ENCODE assay signal across 8 cellular contexts in the genomic region with DNA sequence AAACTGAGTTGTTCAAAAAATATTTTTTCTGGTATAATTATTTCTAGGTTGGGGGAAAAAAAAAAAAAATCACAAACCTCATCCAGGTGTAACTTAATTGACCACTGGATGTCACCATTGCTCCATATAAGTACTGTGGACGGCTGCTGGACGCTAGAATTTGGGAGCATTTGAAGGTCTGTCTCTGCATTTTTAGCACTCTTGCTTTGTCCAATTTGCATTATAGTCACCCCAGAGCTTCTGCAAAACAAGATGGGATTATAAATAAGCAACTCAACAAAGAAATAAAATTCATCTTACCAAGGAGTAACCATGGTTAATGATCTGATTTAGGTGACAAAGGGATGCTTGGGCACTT.
DNase-seq lines count a peak whose midpoint lies in the region; ATAC-seq and TF ChIP-seq lines count a peak whose summit lies in the region.

No MANE protein-coding gene starts in this region.

- H3K36me3 ChIP-seq in HEK293 (ENCODE audit: control insufficient read depth in 2 of 2, insufficient read depth in 1 of 2, low read length in 2 of 2): no peaks in the 10 kb centered on the region

- peaks cover under 1% of the 10 kb centered on the region; the same call in 1 of the 2 replicates for H3K4me1 ChIP-seq in HEK293 (ENCODE audit: control insufficient read depth, insufficient read depth, low read length)

- CTCF ChIA-PET in HEK293 (lab: Yijun Ruan, JAX): interaction anchor here (0.6 to 6.8 kb wide), 43 partner anchors 9 to 1288 kb away, joined by 3 to 117 read pairs (median 5); no protein-coding TSS in a partner anchor

- ATAC-seq in HG03095 (IDR thresholded peaks at IDR 0.05; ENCODE audit: unreplicated experiment) (no peak), GM18517 (IDR thresholded peaks at IDR 0.05; ENCODE audit: unreplicated experiment) (no peak)

- H3K4me3 ChIP-seq in HEK293 (ENCODE audit: low read depth, low read length) (no peak overlapping the region), lower leg skin (ENCODE audit: low read depth, poor library complexity, severe bottlenecking) (no peak overlapping the region)

- TF ChIP-seq POLR2A in lower leg skin (IDR thresholded peaks at IDR 0.05): no peak

- no peak overlapping the region for H3K27ac ChIP-seq in HEK293 (ENCODE audit: extremely low read depth, low read depth, low read length)

- POLR2A ChIA-PET in HEK293 (lab: Yijun Ruan, JAX): no interaction called here

- 18 to 20% methylated on average over 2 of the region's 2 CpGs for WGBS in lower leg skin, 2 donors

- intact Hi-C loops in lower leg skin (cut with DNase I; ENCODE audit: low total_unique reads): no loop called here

- no peaks in the 10 kb centered on the region for H3K9me3 ChIP-seq in HEK293 (ENCODE audit: control insufficient read depth, insufficient read depth, low read depth, low read length)

- TF ChIP-seq CTCF in HEK293 (tag by site-specific recombination; IDR thresholded peaks at IDR 0.05): peak; percentile 50; the same call in 1 of the 2 replicates
- no peak for TF ChIP-seq CTCF in GM13976 (IDR thresholded peaks at IDR 0.05; ENCODE audit: borderline replicate concordance, control extremely low read depth, extremely low read depth, insufficient read depth, missing control alignments)
- TF ChIP-seq CTCF in lower leg skin (IDR thresholded peaks at IDR 0.05): no peak

- in situ Hi-C loops in SK-MEL-5 (cut with HindIII; ENCODE audit: low pct_unique_long_range_greater_than_20kb, low sequenced_read_pairs) (no loop called here), GM13976 (cut with MboI; ENCODE audit: low sequenced_read_pairs, unreplicated experiment) (no loop called here)

- DNase-seq in AG08396 (ENCODE audit: low spot score) (peak; percentile 35), SK-MEL-5 (ENCODE audit: low read depth, low spot score) (peak; percentile 33), iris pigment epithelial cell (ENCODE audit: low read depth) (peak; percentile 20), GM13976 (ENCODE audit: low spot score) (no peak), lower leg skin (ENCODE audit: low spot score in 2 of 2) (no peak)

TF ChIP-seq in HEK293, 187 proteins besides CTCF, POLR2A, EP300 and RAD21:
- TF ChIP-seq, protein P1, sequence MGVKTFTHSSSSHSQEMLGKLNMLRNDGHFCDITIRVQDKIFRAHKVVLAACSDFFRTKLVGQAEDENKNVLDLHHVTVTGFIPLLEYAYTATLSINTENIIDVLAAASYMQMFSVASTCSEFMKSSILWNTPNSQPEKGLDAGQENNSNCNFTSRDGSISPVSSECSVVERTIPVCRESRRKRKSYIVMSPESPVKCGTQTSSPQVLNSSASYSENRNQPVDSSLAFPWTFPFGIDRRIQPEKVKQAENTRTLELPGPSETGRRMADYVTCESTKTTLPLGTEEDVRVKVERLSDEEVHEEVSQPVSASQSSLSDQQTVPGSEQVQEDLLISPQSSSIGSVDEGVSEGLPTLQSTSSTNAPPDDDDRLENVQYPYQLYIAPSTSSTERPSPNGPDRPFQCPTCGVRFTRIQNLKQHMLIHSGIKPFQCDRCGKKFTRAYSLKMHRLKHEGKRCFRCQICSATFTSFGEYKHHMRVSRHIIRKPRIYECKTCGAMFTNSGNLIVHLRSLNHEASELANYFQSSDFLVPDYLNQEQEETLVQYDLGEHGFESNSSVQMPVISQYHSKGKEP (tag by site-specific recombination; IDR thresholded peaks at IDR 0.05): no peak
- TF ChIP-seq ZBTB48 (tag by site-specific recombination; IDR thresholded peaks at IDR 0.05) (no peak), ZNF404 (tag by site-specific recombination; IDR thresholded peaks at IDR 0.05) (no peak), YY2 (tag by site-specific recombination; IDR thresholded peaks at IDR 0.05) (no peak), ZNF654 (tag by site-specific recombination; IDR thresholded peaks at IDR 0.05; ENCODE audit: low read depth) (peak; percentile 71)
- TF ChIP-seq, protein P2, sequence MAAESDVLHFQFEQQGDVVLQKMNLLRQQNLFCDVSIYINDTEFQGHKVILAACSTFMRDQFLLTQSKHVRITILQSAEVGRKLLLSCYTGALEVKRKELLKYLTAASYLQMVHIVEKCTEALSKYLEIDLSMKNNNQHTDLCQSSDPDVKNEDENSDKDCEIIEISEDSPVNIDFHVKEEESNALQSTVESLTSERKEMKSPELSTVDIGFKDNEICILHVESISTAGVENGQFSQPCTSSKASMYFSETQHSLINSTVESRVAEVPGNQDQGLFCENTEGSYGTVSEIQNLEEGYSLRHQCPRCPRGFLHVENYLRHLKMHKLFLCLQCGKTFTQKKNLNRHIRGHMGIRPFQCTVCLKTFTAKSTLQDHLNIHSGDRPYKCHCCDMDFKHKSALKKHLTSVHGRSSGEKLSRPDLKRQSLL (tag by site-specific recombination; IDR thresholded peaks at IDR 0.05): no peak

Comparison
In these comparisons a context has a peak if more than half of its experiments do, and no peak if none do; other contexts are left out.
1. DNase-seq: peak in AG08396 (single experiment), SK-MEL-5 (single experiment) and iris pigment epithelial cell (single experiment); none in GM13976 (single experiment) and lower leg skin (0 of 2).